Comparison of ENCODE assay signal across 17 cellular contexts in the genomic region with DNA sequence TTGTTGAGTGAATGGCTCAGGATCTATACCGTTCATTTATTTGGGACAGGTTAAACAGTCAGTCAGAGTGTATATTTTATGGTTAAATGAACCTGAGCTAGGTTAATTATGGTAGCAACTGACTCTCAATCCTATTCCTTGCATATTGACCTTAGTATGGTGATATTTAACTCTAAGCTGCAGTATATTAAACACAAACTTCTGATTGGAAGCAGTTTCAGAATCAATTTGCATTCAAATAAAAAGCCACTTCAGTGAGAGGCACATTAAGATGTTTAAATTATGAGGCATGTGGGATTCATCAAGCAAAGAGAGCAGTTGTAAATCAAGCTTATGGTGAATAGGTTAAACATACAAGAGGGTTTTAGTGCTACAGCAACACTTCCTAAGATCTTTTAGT. TPM values are rescaled to one million over a fixed set of nuclear protein-coding genes. Genes with fewer than 3 reads are reported as not detected.
"Had no signal": no experiment of that assay in that cellular context is flagged by ENCODE, and none has a peak within 500 bp of the region (broad histone marks: within the 10 kb centered on the region; RNA-seq: fewer than 3 reads in every experiment).

No MANE protein-coding gene starts in this region.

- DNase-seq: activated CD4-positive, CD25-positive, alpha-beta regulatory T cell treated with anti-CD3 and anti-CD28 coated beads, Interleukin-2, amount 50 U/mL, for 72 hours; activated naive CD4-positive, alpha-beta T cell treated with Interleukin-2 at 50 U/mL for 16 hours; activated naive CD8-positive, alpha-beta T cell treated with anti-CD3 and anti-CD28 coated beads, Interleukin-2, amount 50 U/mL, for 24 hours; aorta; effector CD8-positive, alpha-beta T cell; foreskin keratinocyte; naive B cell; pancreas; sigmoid colon; stimulated activated CD4-positive, alpha-beta T cell treated with anti-CD3 and anti-CD28 coated beads, Interleukin-1b, Interleukin-23, amount 100 ng/mL, for 48 hours; stomach; T-helper 9 cell; testis; upper lobe of left lung had no signal

- ATAC-seq: activated naive CD8-positive, alpha-beta T cell treated with anti-CD3 and anti-CD28 coated beads, Interleukin-2, amount 50 U/mL, for 24 hours; activated T-helper 17 cell treated with anti-CD3 and anti-CD28 coated beads, Interleukin-2, amount 50 U/mL, for 72 hours; foreskin keratinocyte; left lobe of liver had no signal

RNA-seq across cellular contexts. Expression of a gene that starts 40.4 kb away (rescaled TPM):
- total RNA-seq: activated CD8-positive, alpha-beta memory T cell treated with anti-CD3 and anti-CD28 coated beads for 36 hours; activated T-helper 17 cell treated with anti-CD3 and anti-CD28 coated beads, Interleukin-2, amount 50 U/mL, for 72 hours; foreskin keratinocyte had no signal
- polyA plus RNA-seq: foreskin keratinocyte had no signal
